In genomic region chr7:130276796-130277762, GRCh38 we compare ENCODE assay signal across 9 cellular contexts. TPM values are rescaled to one million over a fixed set of nuclear protein-coding genes. Genes with fewer than 3 reads are reported as not detected.
DNase-seq lines count a peak whose midpoint lies in the region; ATAC-seq and TF ChIP-seq lines count a peak whose summit lies in the region.
"Had no signal": no experiment of that assay in that cellular context is flagged by ENCODE, and none has a peak within 500 bp of the region (broad histone marks: within the 10 kb centered on the region; RNA-seq: fewer than 3 reads in every experiment).

No MANE protein-coding gene starts in this region.

- H3K4me3 Mint-ChIP-seq in endothelial cell (ENCODE audit: unreplicated experiment) = no peak overlapping the region

- peak; percentile 83 for DNase-seq in GM23248
- DNase-seq in RPMI7951 (ENCODE audit: low read depth) = peak; percentile 75
- DNase-seq in dermis blood vessel endothelial cell = peak; percentile 23
- DNase-seq in stimulated activated CD4-positive, alpha-beta T cell treated with anti-CD3 and anti-CD28 coated beads, Interleukin-12 subunit alpha, Interleukin-12 subunit beta, amount 100 ng/mL, for 4 hours = peak; percentile 28
- DNase-seq in endothelial cell (ENCODE audit: low spot score) = no peak
- DNase-seq in COR-L47 (lab: John Stamatoyannopoulos, UW) = no peak
- DNase-seq in iPS-NIHi11 (ENCODE audit: low spot score) = no peak

- H3K36me3 Mint-ChIP-seq in endothelial cell (ENCODE audit: low read depth, unreplicated experiment) = no peaks in the 10 kb centered on the region

- 43 to 50% methylated on average over 10 of the region's 10 CpGs for whole genome bisulfite sequencing in GM23248 (ENCODE audit: low coverage in 1 of 2, low lambda C conversion rate in 2 of 2, missing lambda C conversion rate in 2 of 2), 2 experiments

- H3K9me3 ChIP-seq in GM23248 (ENCODE audit: low read depth) = no peaks in the 10 kb centered on the region

- H3K79me2 ChIP-seq in GM23248 (ENCODE audit: insufficient read depth) = no peaks in the 10 kb centered on the region

- peak overlapping the region; percentile 18 for H3K4me2 ChIP-seq in GM23248 (ENCODE audit: unreplicated experiment)

- no peaks in the 10 kb centered on the region for H3K36me3 ChIP-seq in GM23248 (ENCODE audit: low read depth)

- H3K9me3 Mint-ChIP-seq in endothelial cell (ENCODE audit: unreplicated experiment) = no peaks in the 10 kb centered on the region

- H3K27me3 Mint-ChIP-seq in endothelial cell (ENCODE audit: unreplicated experiment) = peaks cover 2% of the 10 kb centered on the region

- peaks cover 31% of the 10 kb centered on the region for H3F3A ChIP-seq in GM23248 (ENCODE audit: insufficient read depth)

- no peak overlapping the region for H3K9ac ChIP-seq in GM23248

- 0 out of 2 replicates have a peak, but pooled peaks cover 6% of the 10 kb centered on the region for H3K27me3 ChIP-seq in GM23248 (replicated peaks; ENCODE audit: insufficient read depth)

- no peaks in the 10 kb centered on the region for H4K20me1 ChIP-seq in GM23248 (ENCODE audit: insufficient read depth)

- H3K4me1 Mint-ChIP-seq in endothelial cell (ENCODE audit: unreplicated experiment) = peaks cover 24% of the 10 kb centered on the region

- no peaks in the 10 kb centered on the region for H3K9me2 ChIP-seq in GM23248 (ENCODE audit: insufficient read depth)

- peaks cover 55% of the 10 kb centered on the region for H3K4me1 ChIP-seq in GM23248 (ENCODE audit: insufficient read depth)

- no peak overlapping the region for H3K4me3 ChIP-seq in GM23248

- no peak overlapping the region for H2AFZ ChIP-seq in GM23248

- H3K27ac Mint-ChIP-seq in endothelial cell (ENCODE audit: unreplicated experiment) = no peak overlapping the region

- in situ Hi-C loops in GM23248 (cut with MboI) = no loop called here

- no peak for TF ChIP-seq CTCF in endothelial cell (IDR thresholded peaks at IDR 0.05; ENCODE audit: unreplicated experiment)

- H3K27ac ChIP-seq in GM23248 = no peak overlapping the region
- H3K27ac ChIP-seq: HL-60 had no signal

- no peak for ATAC-seq in HG02588 (IDR thresholded peaks at IDR 0.05; ENCODE audit: unreplicated experiment)

RNA-seq across cellular contexts. Expression of gene CPA2, which starts 10.4 kb away (rescaled TPM):
- not detected in 2 replicates for total RNA-seq in GM23248 (2014; rRNA removed; shearing (Covaris generic))
- not detected in 2 replicates for polyA plus RNA-seq in GM23248 (2016; fragmentation: Nextera tagmentation; extraction: Ambion mirVana)
- total RNA-seq in RPMI7951 (2014; rRNA removed; shearing (Covaris generic)) = not detected in 2 replicates
- total RNA-seq in dermis blood vessel endothelial cell (not detected in 2 replicates), endothelial cell (ENCODE audit: unreplicated experiment) (not detected)

RNA-seq across cellular contexts. Expression of gene CPA4, which starts 15.9 kb away (rescaled TPM):
- total RNA-seq in GM23248 (2014; rRNA removed; shearing (Covaris generic)) = 8.6 and 16.7 TPM in 2 replicates
- polyA plus RNA-seq in GM23248 (2016; fragmentation: Nextera tagmentation; extraction: Ambion mirVana) = 10.4 and 11.9 TPM in 2 replicates
- 16.8 and 17.9 TPM in 2 replicates for total RNA-seq in RPMI7951 (2014; rRNA removed; shearing (Covaris generic))
- total RNA-seq in dermis blood vessel endothelial cell (0.17 and 0.74 TPM in 2 replicates), endothelial cell (ENCODE audit: unreplicated experiment) (not detected)

Comparison
In these comparisons a context has a peak if more than half of its experiments do, and no peak if none do; other contexts are left out.
1. DNase-seq: peak in GM23248 (single experiment), RPMI7951 (single experiment), dermis blood vessel endothelial cell (single experiment) and stimulated activated CD4-positive, alpha-beta T cell treated with anti-CD3 and anti-CD28 coated beads, Interleukin-12 subunit alpha, Interleukin-12 subunit beta, amount 100 ng/mL, for 4 hours (single experiment); none in endothelial cell (single experiment), COR-L47 (single experiment) and iPS-NIHi11 (single experiment).